Comparison of ENCODE assay signal across 8 cellular contexts in genomic region chr11:62613275-62613864, GRCh38. TPM values are rescaled to one million over a fixed set of nuclear protein-coding genes. Genes with fewer than 3 reads are reported as not detected.
DNase-seq lines count a peak whose midpoint lies in the region; ATAC-seq and TF ChIP-seq lines count a peak whose summit lies in the region.

No MANE protein-coding gene starts in this region.

- H3K9ac ChIP-seq in DND-41 (ENCODE audit: low read depth, low read length) (no peak overlapping the region), parathyroid adenoma (no peak overlapping the region)

- H3K4me2 ChIP-seq in DND-41 (ENCODE audit: insufficient read depth, low read length) (0 out of 2 replicates have a peak overlapping the region, but pooled peaks have one; percentile 98), parathyroid adenoma (ENCODE audit: low read length) (peak overlapping the region; percentile 40)

- H3K4me1 ChIP-seq in DND-41 (ENCODE audit: insufficient read depth, low read length), result peaks cover 21% of the 10 kb centered on the region
- H3K4me1 ChIP-seq in esophagus squamous epithelium, result peaks cover 18 to 45% (median 35%) of the 10 kb centered on the region in 3 donors
- H3K4me1 ChIP-seq in parathyroid adenoma, result no peaks in the 10 kb centered on the region

- intact Hi-C loops in esophagus squamous epithelium (cut with DNase I), result no loop called here

- DNase-seq in DND-41 (no peak), SHP77 treated with DMSO at 0.1 percent for 48 hours (lab: John Stamatoyannopoulos, UW) (peak; percentile 38), esophagus squamous epithelium (lab: John Stamatoyannopoulos, UW) (no peak), epidermal melanocyte (ENCODE audit: insufficient read length, low spot score) (no peak), erythroblast (lab: John Stamatoyannopoulos, UW) (no peak), DMS114 treated with DMSO at 0.1 percent for 48 hours (lab: John Stamatoyannopoulos, UW; ENCODE audit: unreplicated experiment) (no peak)
- no peak for DNase-seq in activated effector memory CD4-positive, alpha-beta T cell treated with Interleukin-2 at 50 U/mL for 16 hours

- no peaks in the 10 kb centered on the region for H4K20me1 ChIP-seq in DND-41 (ENCODE audit: insufficient read depth, low read length)

- H3K4me3 ChIP-seq in DND-41 (ENCODE audit: low read depth in 1 of 2, low read length in 2 of 2), result no peak overlapping the region
- H3K4me3 ChIP-seq in esophagus squamous epithelium, result peak overlapping the region in 3 of 4 donors; percentile 73 to 80 (median 77)
- H3K4me3 ChIP-seq in parathyroid adenoma (ENCODE audit: low read depth, low read length), result no peak overlapping the region

- H3K27ac ChIP-seq in DND-41 (ENCODE audit: low read length) (no peak overlapping the region; the same call in 1 of the 2 replicates), esophagus squamous epithelium (peak overlapping the region; percentile 92 to 98 (median 94)), parathyroid adenoma (peak overlapping the region; percentile 83)

- peaks cover 12% of the 10 kb centered on the region for H3K79me2 ChIP-seq in DND-41 (ENCODE audit: insufficient read depth, low read length)
- H3K79me2 ChIP-seq in parathyroid adenoma, result no peaks in the 10 kb centered on the region

- no peak for ATAC-seq in DND-41 (ENCODE audit: insufficient read depth, low read depth)

- TF ChIP-seq CTCF in DND-41 (IDR thresholded peaks at IDR 0.05; ENCODE audit: borderline replicate concordance, extremely low read depth, low read length, poor library complexity, severe bottlenecking) (no peak), esophagus squamous epithelium (IDR thresholded peaks at IDR 0.05) (no peak), parathyroid adenoma (IDR thresholded peaks at IDR 0.05) (no peak)

- H3K27me3 ChIP-seq in DND-41 (ENCODE audit: insufficient read depth, low read length, poor library complexity) (no peaks in the 10 kb centered on the region), esophagus squamous epithelium (no peaks in the 10 kb centered on the region), parathyroid adenoma (ENCODE audit: control insufficient read depth, insufficient read depth, low read length) (no peaks in the 10 kb centered on the region)

- H2AFZ ChIP-seq in DND-41 (ENCODE audit: low read depth, low read length) (no peak overlapping the region; the same call in 1 of the 2 replicates), parathyroid adenoma (peak overlapping the region; percentile 73)

- TF ChIP-seq POLR2A in esophagus squamous epithelium (IDR thresholded peaks at IDR 0.05) (no peak), erythroblast (IDR thresholded peaks at IDR 0.05; ENCODE audit: low read length) (no peak)

- H3K36me3 ChIP-seq in DND-41 (ENCODE audit: insufficient read depth, low read length) (peaks cover 34% of the 10 kb centered on the region), esophagus squamous epithelium (peaks cover 12 to 64% (median 15%) of the 10 kb centered on the region in 3 donors), parathyroid adenoma (ENCODE audit: control insufficient read depth, insufficient read depth, low read length) (no peaks in the 10 kb centered on the region)

- WGBS in esophagus squamous epithelium, 2 donors, result 45 to 55% methylated on average over 3 to 5 of the region's 23 CpGs

- H3K9me3 ChIP-seq in DND-41 (ENCODE audit: insufficient read depth, low read length, severe bottlenecking), result no peaks in the 10 kb centered on the region
- no peaks in the 10 kb centered on the region for H3K9me3 ChIP-seq in esophagus squamous epithelium
- H3K9me3 ChIP-seq in parathyroid adenoma (ENCODE audit: control insufficient read depth, low read length), result no peaks in the 10 kb centered on the region

RNA-seq across cellular contexts. Expression of gene ROM1, which starts 0.3 kb away (rescaled TPM):
- 10 to 100 TPM in 1 of 4 donors, 1 to 10 TPM in 3; 5.5 to 10.8 (median 7.2) TPM for total RNA-seq in esophagus squamous epithelium

RNA-seq across cellular contexts. Expression of gene EML3, which starts 0.8 kb away (rescaled TPM):
- total RNA-seq in esophagus squamous epithelium, result 10 to 100 TPM; 34.7 to 58.6 (median 53.6) TPM

RNA-seq across cellular contexts. Expression of gene B3GAT3, which starts 8.4 kb away (rescaled TPM):
- 10 to 100 TPM in 3 of 4 donors, 1 to 10 TPM in 1; 8.6 to 17.2 (median 12.9) TPM for total RNA-seq in esophagus squamous epithelium

RNA-seq across cellular contexts. Expression of gene MTA2, which starts 11.7 kb away (rescaled TPM):
- 100 to 1,000 TPM; 103 to 132 (median 111) TPM for total RNA-seq in esophagus squamous epithelium

RNA-seq across cellular contexts. Expression of gene TUT1, which starts 22.0 kb away (rescaled TPM):
- 10 to 100 TPM in 1 of 4 donors, 1 to 10 TPM in 3; 5.0 to 12.7 (median 8.0) TPM for total RNA-seq in esophagus squamous epithelium

Comparison
In these comparisons a context has a peak if more than half of its experiments do, and no peak if none do; other contexts are left out.
1. H3K4me3 ChIP-seq: peak in esophagus squamous epithelium (3 of 4); none in DND-41 (0 of 2) and parathyroid adenoma (single experiment).